In genomic region chr1:15236226-15237145, GRCh38 we compare ENCODE assay signal across 1 cellular context.
TF ChIP-seq lines count a peak whose summit lies in the region.

No MANE protein-coding gene starts in this region.

TF ChIP-seq in HEK293, 187 proteins besides CTCF, POLR2A, EP300 and RAD21 (continued from another document):
- no peak for TF ChIP-seq ZFP69B (tag by site-specific recombination; IDR thresholded peaks at IDR 0.05)
- TF ChIP-seq, protein P1, sequence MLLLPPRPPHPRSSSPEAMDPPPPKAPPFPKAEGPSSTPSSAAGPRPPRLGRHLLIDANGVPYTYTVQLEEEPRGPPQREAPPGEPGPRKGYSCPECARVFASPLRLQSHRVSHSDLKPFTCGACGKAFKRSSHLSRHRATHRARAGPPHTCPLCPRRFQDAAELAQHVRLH (tag by site-specific recombination; IDR thresholded peaks at IDR 0.05), result no peak
- TF ChIP-seq ZNF530 (tag by site-specific recombination; IDR thresholded peaks at IDR 0.05; ENCODE audit: low read depth), result no peak
- 0 out of 2 replicates have a peak, but pooled peaks have one; percentile 17 for TF ChIP-seq SP7 (tag by site-specific recombination; IDR thresholded peaks at IDR 0.05)
- TF ChIP-seq SETDB1 (IDR thresholded peaks at IDR 0.05; ENCODE audit: insufficient read length, low read length), result peak; percentile 57
- peak; percentile 19; the same call in 1 of the 2 replicates for TF ChIP-seq ZNF394 (tag by site-specific recombination; IDR thresholded peaks at IDR 0.05; ENCODE audit: borderline replicate concordance)
- no peak for TF ChIP-seq ZNF23 (tag by site-specific recombination; IDR thresholded peaks at IDR 0.05; ENCODE audit: borderline replicate concordance)
- TF ChIP-seq, protein P2, sequence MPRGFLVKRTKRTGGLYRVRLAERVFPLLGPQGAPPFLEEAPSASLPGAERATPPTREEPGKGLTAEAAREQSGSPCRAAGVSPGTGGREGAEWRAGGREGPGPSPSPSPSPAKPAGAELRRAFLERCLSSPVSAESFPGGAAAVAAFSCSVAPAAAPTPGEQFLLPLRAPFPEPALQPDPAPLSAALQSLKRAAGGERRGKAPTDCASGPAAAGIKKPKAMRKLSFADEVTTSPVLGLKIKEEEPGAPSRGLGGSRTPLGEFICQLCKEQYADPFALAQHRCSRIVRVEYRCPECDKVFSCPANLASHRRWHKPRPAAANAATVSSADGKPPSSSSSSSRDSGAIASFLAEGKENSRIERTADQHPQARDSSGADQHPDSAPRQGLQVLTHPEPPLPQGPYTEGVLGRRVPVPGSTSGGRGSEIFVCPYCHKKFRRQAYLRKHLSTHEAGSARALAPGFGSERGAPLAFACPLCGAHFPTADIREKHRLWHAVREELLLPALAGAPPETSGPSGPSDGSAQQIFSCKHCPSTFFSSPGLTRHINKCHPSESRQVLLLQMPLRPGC (tag by site-specific recombination; IDR thresholded peaks at IDR 0.05), result no peak
- TF ChIP-seq ZNF558 (tag by site-specific recombination; IDR thresholded peaks at IDR 0.05), result no peak
- TF ChIP-seq ZNF114 (tag by site-specific recombination; IDR thresholded peaks at IDR 0.05), result no peak
- TF ChIP-seq ZNF560 (tag by site-specific recombination; IDR thresholded peaks at IDR 0.05; ENCODE audit: borderline replicate concordance), result no peak
- TF ChIP-seq ZNF433 (tag by site-specific recombination; IDR thresholded peaks at IDR 0.05; ENCODE audit: low read depth), result no peak
- TF ChIP-seq HOXA7 (CRISPR knock-in tag; IDR thresholded peaks at IDR 0.05; ENCODE audit: borderline replicate concordance), result no peak
